25 cellular contexts compared by ENCODE assay signal in genomic region chr20:15166744-15167143, GRCh38.
"Had no signal": no experiment of that assay in that cellular context is flagged by ENCODE, and none has a peak within 500 bp of the region (broad histone marks: within the 10 kb centered on the region; RNA-seq: fewer than 3 reads in every experiment).

No MANE protein-coding gene starts in this region.

- H3K36me3 ChIP-seq: colonic mucosa, gastroesophageal sphincter, heart right ventricle had no signal

- DNase-seq: activated B cell treated with CpG ODN at 0.5 μM for 24 hours; activated CD4-positive, alpha-beta T cell treated with anti-CD3 and anti-CD28 coated beads for 48 hours; activated CD4-positive, alpha-beta T cell treated with anti-CD3 and anti-CD28 coated beads, Interleukin-2, amount 50 U/mL, for 1 hour; activated CD4-positive, alpha-beta T cell treated with anti-CD3 and anti-CD28 coated beads, Interleukin-2, amount 50 U/mL, for 48 hours; activated CD8-positive, alpha-beta memory T cell treated with anti-CD3 and anti-CD28 coated beads for 24 hours; activated CD8-positive, alpha-beta T cell treated with anti-CD3 and anti-CD28 coated beads for 36 hours; activated effector memory CD4-positive, alpha-beta T cell treated with Interleukin-2 at 50 U/mL for 16 hours; activated gamma-delta T cell treated with Interleukin-2 at 50 U/mL for 16 hours; activated naive CD4-positive, alpha-beta T cell treated with anti-CD3 and anti-CD28 coated beads, Interleukin-2, amount 50 U/mL, for 16 hours; activated naive CD4-positive, alpha-beta T cell treated with Interleukin-2 at 50 U/mL for 16 hours; activated T-cell treated with anti-CD3 and anti-CD28 coated beads, Interleukin-2, amount 50 U/mL, for 4 hours; amniotic stem cell; anterior cingulate cortex; body of pancreas; caudate nucleus; colonic mucosa; effector CD8-positive, alpha-beta T cell; foreskin keratinocyte; heart right ventricle; T-helper 2 cell had no signal

- H3K27ac ChIP-seq: body of pancreas, colonic mucosa, foreskin keratinocyte, gastroesophageal sphincter, heart right ventricle, VCaP had no signal

- H3K4me3 ChIP-seq: body of pancreas, colonic mucosa, gastroesophageal sphincter, heart right ventricle had no signal

- H3K9me3 ChIP-seq: body of pancreas, colonic mucosa, gastroesophageal sphincter had no signal

- H3K4me1 ChIP-seq: colonic mucosa, foreskin keratinocyte, gastroesophageal sphincter, heart right ventricle had no signal

- H3K27me3 ChIP-seq: body of pancreas, colonic mucosa, foreskin keratinocyte, gastroesophageal sphincter, heart right ventricle had no signal

- ATAC-seq: activated CD4-positive, CD25-positive, alpha-beta regulatory T cell treated with anti-CD3 and anti-CD28 coated beads, Interleukin-2, amount 50 U/mL, for 24 hours; activated CD8-positive, alpha-beta T cell treated with anti-CD3 and anti-CD28 coated beads for 36 hours; activated T-cell treated with anti-CD3 and anti-CD28 coated beads, Interleukin-2, amount 50 U/mL, for 4 hours; activated T-helper 17 cell treated with anti-CD3 and anti-CD28 coated beads, Interleukin-2, amount 50 U/mL, for 72 hours; body of pancreas; esophagus mucosa; foreskin keratinocyte; gastroesophageal sphincter; heart right ventricle had no signal
